ENCODE assay signal across 14 cellular contexts in genomic region chr12:51862947-51863346, GRCh38. TPM values are rescaled to one million over a fixed set of nuclear protein-coding genes. Genes with fewer than 3 reads are reported as not detected.
DNase-seq lines count a peak whose midpoint lies in the region; ATAC-seq and TF ChIP-seq lines count a peak whose summit lies in the region.
"Had no signal": no experiment of that assay in that cellular context is flagged by ENCODE, and none has a peak within 500 bp of the region (broad histone marks: within the 10 kb centered on the region; RNA-seq: fewer than 3 reads in every experiment).

No MANE protein-coding gene starts in this region.

- POLR2A ChIA-PET in T-cell (lab: Charles Lee) = no interaction called here

- H3K9ac ChIP-seq in BLaER1 (no peak overlapping the region), HUES6 (ENCODE audit: low read length) (peak overlapping the region; percentile 8)

- H3K27ac Mint-ChIP-seq in endothelial cell (ENCODE audit: unreplicated experiment) = no peak overlapping the region
- H3K27ac Mint-ChIP-seq in nephron progenitor cell = no peak overlapping the region
- H3K27ac Mint-ChIP-seq in T-cell = no peak overlapping the region
- H3K27ac Mint-ChIP-seq: activated CD8-positive, alpha-beta T cell treated with anti-CD3 and anti-CD28 coated beads for 36 hours; activated T-helper 1 cell treated with anti-CD3 and anti-CD28 coated beads, Interleukin-12 subunit alpha, Interleukin-12 subunit beta, Interleukin-2, Interleukin-4 antibody, amounts not matched to agents 30 ng/mL and 10 ng/mL and 1 ng/mL, durations not matched to agents 14 hours and 24 hours and 36 hours had no signal

- peak overlapping the region; percentile 76 for H3K4me3 Mint-ChIP-seq in endothelial cell (ENCODE audit: unreplicated experiment)
- peak overlapping the region; percentile 72 for H3K4me3 Mint-ChIP-seq in nephron progenitor cell
- peak overlapping the region in 1 of 3 donors; percentile 58 for H3K4me3 Mint-ChIP-seq in T-cell
- H3K4me3 Mint-ChIP-seq: activated T-helper 1 cell treated with anti-CD3 and anti-CD28 coated beads, Interleukin-12 subunit alpha, Interleukin-12 subunit beta, Interleukin-2, Interleukin-4 antibody, amounts not matched to agents 30 ng/mL and 10 ng/mL and 1 ng/mL, durations not matched to agents 14 hours and 24 hours and 36 hours; central memory CD8-positive, alpha-beta T cell had no signal

- no peak for DNase-seq in endothelial cell (ENCODE audit: low spot score)
- no peak for DNase-seq in nephron progenitor cell
- DNase-seq in T-cell = no peak
- no peak for DNase-seq in SIG-M5 treated with dmso at 0.1 percent for 504 hours (lab: John Stamatoyannopoulos, UW; ENCODE audit: unreplicated experiment)
- no peak for DNase-seq in foreskin keratinocyte
- DNase-seq: activated CD8-positive, alpha-beta T cell treated with anti-CD3 and anti-CD28 coated beads for 36 hours; foreskin melanocyte; left ventricle myocardium superior; NCI-H774 had no signal

- peaks cover 33% of the 10 kb centered on the region for H3K4me1 ChIP-seq in BLaER1
- H3K4me1 ChIP-seq in HUES6 (ENCODE audit: control insufficient read depth, insufficient read depth, low read length) = peaks cover 40% of the 10 kb centered on the region
- H3K4me1 ChIP-seq in foreskin keratinocyte = no peaks in the 10 kb centered on the region

- TF ChIP-seq CTCF in endothelial cell (IDR thresholded peaks at IDR 0.05; ENCODE audit: unreplicated experiment) (no peak), nephron progenitor cell (IDR thresholded peaks at IDR 0.05) (no peak), foreskin keratinocyte (conservative IDR thresholded peaks at IDR 0.05) (no peak)

- no peaks in the 10 kb centered on the region for H4K20me1 ChIP-seq in BLaER1

- ATAC-seq in T-cell (replicated peaks in 1 of 4) (no peak), foreskin keratinocyte (no peak), GM21737 (IDR thresholded peaks at IDR 0.05; ENCODE audit: unreplicated experiment) (no peak)

- H3K36me3 ChIP-seq in BLaER1 (no peaks in the 10 kb centered on the region), HUES6 (ENCODE audit: control insufficient read depth, insufficient read depth, low read length) (no peaks in the 10 kb centered on the region)

- H3K4me1 Mint-ChIP-seq in endothelial cell (ENCODE audit: unreplicated experiment) (peaks cover 9% of the 10 kb centered on the region), nephron progenitor cell (peaks cover 72% of the 10 kb centered on the region), T-cell (peaks cover 0 to 13% (median 10%) of the 10 kb centered on the region in 3 donors)

- H3K9me3 Mint-ChIP-seq in endothelial cell (ENCODE audit: unreplicated experiment) = no peaks in the 10 kb centered on the region
- H3K9me3 Mint-ChIP-seq in nephron progenitor cell = no peaks in the 10 kb centered on the region
- no peaks in the 10 kb centered on the region for H3K9me3 Mint-ChIP-seq in T-cell
- H3K9me3 Mint-ChIP-seq: activated CD8-positive, alpha-beta T cell treated with anti-CD3 and anti-CD28 coated beads for 36 hours; activated T-helper 1 cell treated with anti-CD3 and anti-CD28 coated beads, Interleukin-12 subunit alpha, Interleukin-12 subunit beta, Interleukin-2, Interleukin-4 antibody, amounts not matched to agents 30 ng/mL and 10 ng/mL and 1 ng/mL, durations not matched to agents 14 hours and 24 hours and 36 hours; central memory CD8-positive, alpha-beta T cell had no signal

- H3K36me3 Mint-ChIP-seq in endothelial cell (ENCODE audit: low read depth, unreplicated experiment) (no peaks in the 10 kb centered on the region), nephron progenitor cell (ENCODE audit: low read depth) (no peaks in the 10 kb centered on the region), T-cell (no peaks in the 10 kb centered on the region)

- H3K27ac ChIP-seq in BLaER1 (no peak overlapping the region), HUES6 (ENCODE audit: low read depth, low read length) (no peak overlapping the region), foreskin keratinocyte (no peak overlapping the region)

- CTCF ChIA-PET in T-cell (lab: Charles Lee) = interaction anchor here in 1 of 2 donors (2.2 kb wide), 1 partner anchor 12 kb away, joined by 10 read pairs; no protein-coding TSS in a partner anchor

- 0 out of 2 replicates have a peak overlapping the region, but pooled peaks have one; percentile 60 for H3K4me3 ChIP-seq in BLaER1
- H3K4me3 ChIP-seq in HUES6 (ENCODE audit: low read depth, low read length) = peak overlapping the region; percentile 71

- H3K27me3 ChIP-seq in BLaER1 = peaks cover 24% of the 10 kb centered on the region
- H3K27me3 ChIP-seq in HUES6 (ENCODE audit: control insufficient read depth, insufficient read depth, low read length) = peaks cover 20% of the 10 kb centered on the region
- H3K27me3 ChIP-seq in foreskin keratinocyte = peaks cover 67% of the 10 kb centered on the region

- peak overlapping the region; percentile 99 for H3K4me2 ChIP-seq in BLaER1

- H3K9me3 ChIP-seq in BLaER1 (no peaks in the 10 kb centered on the region), HUES6 (ENCODE audit: control insufficient read depth, insufficient read depth, low read depth, low read length) (no peaks in the 10 kb centered on the region)

- H3K27me3 Mint-ChIP-seq in endothelial cell (ENCODE audit: unreplicated experiment) (peaks cover 6% of the 10 kb centered on the region), nephron progenitor cell (ENCODE audit: low read depth, poor library complexity) (peaks cover 16% of the 10 kb centered on the region), T-cell (peaks cover 49 to 51% of the 10 kb centered on the region in 2 donors)

RNA-seq across cellular contexts. Expression of gene FIGNL2, which starts 14.4 kb away (rescaled TPM):
- 42.0 TPM for total RNA-seq in endothelial cell (ENCODE audit: unreplicated experiment)
- 1 to 10 TPM; 1.3 to 2.0 (median 1.6) TPM for total RNA-seq in T-cell
- 0.03 TPM in 1 of 2 replicates, not detected in the other for total RNA-seq in foreskin keratinocyte
- 0.01 TPM in 1 of 2 replicates, not detected in the other for polyA plus RNA-seq in foreskin keratinocyte

RNA-seq across cellular contexts. Expression of gene ANKRD33, which starts 25.0 kb away (rescaled TPM):
- total RNA-seq in endothelial cell (ENCODE audit: unreplicated experiment) = 0.31 TPM
- total RNA-seq in T-cell = not detected
- total RNA-seq in foreskin keratinocyte = not detected in 2 replicates
- polyA plus RNA-seq in foreskin keratinocyte = not detected in 2 replicates
- total RNA-seq: activated CD8-positive, alpha-beta T cell treated with anti-CD3 and anti-CD28 coated beads for 36 hours; activated T-helper 1 cell treated with anti-CD3 and anti-CD28 coated beads, Interleukin-12 subunit alpha, Interleukin-12 subunit beta, Interleukin-2, Interleukin-4 antibody, amounts not matched to agents 30 ng/mL and 10 ng/mL and 1 ng/mL, durations not matched to agents 14 hours and 24 hours and 36 hours; left ventricle myocardium superior had no signal

RNA-seq across cellular contexts. Expression of gene ACVRL1, which starts 44.4 kb away (rescaled TPM):
- total RNA-seq in endothelial cell (ENCODE audit: unreplicated experiment) = 395 TPM
- total RNA-seq in T-cell = under 1 TPM in 3 of 5 donors, not detected in 2; 0.16 to 0.58 (median 0.23) TPM
- not detected in 2 replicates for total RNA-seq in foreskin keratinocyte
- 0.03 and 0.04 TPM in 2 replicates for polyA plus RNA-seq in foreskin keratinocyte
- total RNA-seq: activated CD8-positive, alpha-beta T cell treated with anti-CD3 and anti-CD28 coated beads for 36 hours; activated T-helper 1 cell treated with anti-CD3 and anti-CD28 coated beads, Interleukin-12 subunit alpha, Interleukin-12 subunit beta, Interleukin-2, Interleukin-4 antibody, amounts not matched to agents 30 ng/mL and 10 ng/mL and 1 ng/mL, durations not matched to agents 14 hours and 24 hours and 36 hours had no signal

Comparison
In these comparisons a context has a peak if more than half of its experiments do, and no peak if none do; other contexts are left out.
1. RNA of gene FIGNL2, which starts 14.4 kb away (total RNA-seq): 42.0 TPM in endothelial cell (single experiment); 1.3 to 2.0 TPM in T-cell and 0.03 TPM in foreskin keratinocyte; every median in the first group is over 10 times any median in the second.
2. RNA of gene ACVRL1, which starts 44.4 kb away (total RNA-seq): 395 TPM in endothelial cell (single experiment); 0.16 to 0.58 TPM in T-cell and not detected in foreskin keratinocyte; every median in the first group is over 100 times any median in the second.